In genomic region chr12:11968041-11968383, GRCh38 we compare ENCODE assay signal across 21 cellular contexts.
DNase-seq lines count a peak whose midpoint lies in the region; ATAC-seq, FAIRE-seq and TF ChIP-seq lines count a peak whose summit lies in the region.
"Had no signal": no experiment of that assay in that cellular context is flagged by ENCODE, and none has a peak within 500 bp of the region (broad histone marks: within the 10 kb centered on the region; RNA-seq: fewer than 3 reads in every experiment).

No MANE protein-coding gene starts in this region.

- no peaks in the 10 kb centered on the region for H4K20me1 ChIP-seq in neural progenitor cell (ENCODE audit: low read depth)
- H4K20me1 ChIP-seq: BLaER1 had no signal

- no peaks in the 10 kb centered on the region for H3K9me3 Mint-ChIP-seq in stimulated activated naive CD8-positive, alpha-beta T cell treated with anti-CD3 and anti-CD28 coated beads, Interleukin-15, Interleukin-2, amounts not matched to agents 100 ng/mL and 50 ng/mL, for 24 hours
- H3K9me3 Mint-ChIP-seq in endothelial cell (ENCODE audit: unreplicated experiment): no peaks in the 10 kb centered on the region
- no peaks in the 10 kb centered on the region for H3K9me3 Mint-ChIP-seq in neural progenitor cell
- H3K9me3 Mint-ChIP-seq: CD8-positive, alpha-beta T cell had no signal

- H3K9me3 ChIP-seq in neural progenitor cell (ENCODE audit: low read depth) (no peaks in the 10 kb centered on the region), aorta (ENCODE audit: control insufficient read depth, low read length) (no peaks in the 10 kb centered on the region)
- H3K9me3 ChIP-seq: BLaER1, Caco-2 had no signal

- no peak overlapping the region for H3K27ac ChIP-seq in neural progenitor cell
- H3K27ac ChIP-seq in aorta (ENCODE audit: low read depth in 1 of 2, low read length in 2 of 2): no peak overlapping the region
- H3K27ac ChIP-seq: 22Rv1, BLaER1, C4-2B, GM23248 had no signal

- no peak for DNase-seq in stimulated activated naive CD8-positive, alpha-beta T cell treated with anti-CD3 and anti-CD28 coated beads, Interleukin-15, Interleukin-2, amounts not matched to agents 100 U/mL and 50 U/mL, for 24 hours
- DNase-seq in endothelial cell (ENCODE audit: low spot score): peak; percentile 25
- no peak for DNase-seq in neural progenitor cell (ENCODE audit: low spot score)
- no peak for DNase-seq in frontal cortex (ENCODE audit: low spot score in 2 of 2)
- DNase-seq in aorta: no peak
- DNase-seq in amygdala (lab: John Stamatoyannopoulos, UW): no peak
- DNase-seq: Caco-2; CD4-positive, CD25-positive, alpha-beta regulatory T cell; CD8-positive, alpha-beta T cell; DMS153; GM23248; H7; HCEC 1CT had no signal

- H2AFZ ChIP-seq in neural progenitor cell (replicated peaks): no peak overlapping the region
- H2AFZ ChIP-seq: GM23248 had no signal

- H3K4me1 Mint-ChIP-seq in stimulated activated naive CD8-positive, alpha-beta T cell treated with anti-CD3 and anti-CD28 coated beads, Interleukin-15, Interleukin-2, amounts not matched to agents 100 ng/mL and 50 ng/mL, for 24 hours (ENCODE audit: low read depth): no peaks in the 10 kb centered on the region
- peaks cover 40% of the 10 kb centered on the region for H3K4me1 Mint-ChIP-seq in endothelial cell (ENCODE audit: unreplicated experiment)
- peaks cover 24% of the 10 kb centered on the region for H3K4me1 Mint-ChIP-seq in neural progenitor cell
- H3K4me1 Mint-ChIP-seq: B cell had no signal

- peaks cover 10% of the 10 kb centered on the region for H3K27me3 Mint-ChIP-seq in stimulated activated naive CD8-positive, alpha-beta T cell treated with anti-CD3 and anti-CD28 coated beads, Interleukin-15, Interleukin-2, amounts not matched to agents 100 ng/mL and 50 ng/mL, for 24 hours
- H3K27me3 Mint-ChIP-seq in endothelial cell (ENCODE audit: unreplicated experiment) (peaks cover 11% of the 10 kb centered on the region), neural progenitor cell (ENCODE audit: insufficient read depth, low read depth) (peaks cover 3% of the 10 kb centered on the region)
- H3K27me3 Mint-ChIP-seq: CD4-positive, CD25-positive, alpha-beta regulatory T cell had no signal

- H3K27ac Mint-ChIP-seq in stimulated activated naive CD8-positive, alpha-beta T cell treated with anti-CD3 and anti-CD28 coated beads, Interleukin-15, Interleukin-2, amounts not matched to agents 100 ng/mL and 50 ng/mL, for 24 hours: peak overlapping the region; percentile 19
- H3K27ac Mint-ChIP-seq in endothelial cell (ENCODE audit: unreplicated experiment): peak overlapping the region; percentile 98
- peak overlapping the region; percentile 57 for H3K27ac Mint-ChIP-seq in neural progenitor cell
- H3K27ac Mint-ChIP-seq: B cell; CD4-positive, CD25-positive, alpha-beta regulatory T cell; CD8-positive, alpha-beta T cell had no signal

- no peak for FAIRE-seq in frontal cortex (lab: Jason Lieb, UNC)
- FAIRE-seq: A204.1, G401.6, H1 had no signal

- intact Hi-C loops in aorta (cut with DNase I): no loop called here

- H3K9ac ChIP-seq in neural progenitor cell: no peak overlapping the region
- H3K9ac ChIP-seq: BLaER1, GM23248 had no signal

- H3K27me3 ChIP-seq in neural progenitor cell (peaks cover 4% of the 10 kb centered on the region), aorta (ENCODE audit: control insufficient read depth in 1 of 2, insufficient read depth in 2 of 2, low read length in 1 of 2) (no peaks in the 10 kb centered on the region)
- H3K27me3 ChIP-seq: BLaER1 had no signal

- no peak for ATAC-seq in stimulated activated naive CD8-positive, alpha-beta T cell treated with anti-CD3 and anti-CD28 coated beads, Interleukin-15, Interleukin-2, amounts not matched to agents 100 U/mL and 50 U/mL, for 24 hours
- ATAC-seq in aorta (ENCODE audit: low FRiP score): no peak
- ATAC-seq: CD8-positive, alpha-beta T cell had no signal

- TF ChIP-seq CTCF in endothelial cell (IDR thresholded peaks at IDR 0.05; ENCODE audit: unreplicated experiment): no peak
- TF ChIP-seq CTCF in neural progenitor cell (IDR thresholded peaks at IDR 0.05): no peak

- no peaks in the 10 kb centered on the region for H3K79me2 ChIP-seq in neural progenitor cell (ENCODE audit: low read depth)

- H3F3A ChIP-seq in neural progenitor cell (ENCODE audit: low read depth): peaks cover 14% of the 10 kb centered on the region

- H3K4me1 ChIP-seq in neural progenitor cell (peaks cover 4% of the 10 kb centered on the region), aorta (ENCODE audit: control insufficient read depth in 1 of 2, insufficient read depth in 2 of 2, low read length in 2 of 2) (no peaks in the 10 kb centered on the region)
- H3K4me1 ChIP-seq: Caco-2 had no signal

- H3K36me3 ChIP-seq in neural progenitor cell: no peaks in the 10 kb centered on the region
- no peaks in the 10 kb centered on the region for H3K36me3 ChIP-seq in aorta (ENCODE audit: control insufficient read depth in 1 of 2, insufficient read depth in 2 of 2, low read length in 1 of 2)
- H3K36me3 ChIP-seq: BLaER1 had no signal

- no peak overlapping the region for H3K4me3 ChIP-seq in neural progenitor cell
- no peak overlapping the region for H3K4me3 ChIP-seq in aorta (ENCODE audit: low read length in 2 of 2)
- H3K4me3 ChIP-seq: BLaER1, GM23248 had no signal

- WGBS in aorta, 2 donors: 72 to 73% methylated on average over 5 of the region's 5 CpGs

- H3K36me3 Mint-ChIP-seq in stimulated activated naive CD8-positive, alpha-beta T cell treated with anti-CD3 and anti-CD28 coated beads, Interleukin-15, Interleukin-2, amounts not matched to agents 100 ng/mL and 50 ng/mL, for 24 hours (ENCODE audit: low read depth): no peaks in the 10 kb centered on the region
- H3K36me3 Mint-ChIP-seq in endothelial cell (ENCODE audit: low read depth, unreplicated experiment) (no peaks in the 10 kb centered on the region), neural progenitor cell (no peaks in the 10 kb centered on the region)
- H3K36me3 Mint-ChIP-seq: CD4-positive, CD25-positive, alpha-beta regulatory T cell; CD8-positive, alpha-beta T cell had no signal

- no peak overlapping the region for H3K4me2 ChIP-seq in neural progenitor cell
- H3K4me2 ChIP-seq: BLaER1 had no signal

- H3K4me3 Mint-ChIP-seq in stimulated activated naive CD8-positive, alpha-beta T cell treated with anti-CD3 and anti-CD28 coated beads, Interleukin-15, Interleukin-2, amounts not matched to agents 100 ng/mL and 50 ng/mL, for 24 hours: no peak overlapping the region
- peak overlapping the region; percentile 22 for H3K4me3 Mint-ChIP-seq in endothelial cell (ENCODE audit: unreplicated experiment)
- no peak overlapping the region for H3K4me3 Mint-ChIP-seq in neural progenitor cell
- H3K4me3 Mint-ChIP-seq: B cell; CD8-positive, alpha-beta T cell had no signal

Comparison
In these comparisons a context has a peak if more than half of its experiments do, and no peak if none do; other contexts are left out.
1. H3K27ac Mint-ChIP-seq: peak in every context shown above with its lines; median percentile 98 in endothelial cell; 57 in neural progenitor cell; 19 in stimulated activated naive CD8-positive, alpha-beta T cell treated with anti-CD3 and anti-CD28 coated beads, Interleukin-15, Interleukin-2, amounts not matched to agents 100 ng/mL and 50 ng/mL, for 24 hours.